ENCODE assay signal across 28 cellular contexts in genomic region chr1:30487042-30487441, GRCh38.
"Had no signal": no experiment of that assay in that cellular context is flagged by ENCODE, and none has a peak within 500 bp of the region (broad histone marks: within the 10 kb centered on the region; RNA-seq: fewer than 3 reads in every experiment).

No MANE protein-coding gene starts in this region.

- H3K36me3 ChIP-seq: neural progenitor cell, ovary, right lobe of liver, spleen, suprapubic skin, tibial artery, transverse colon, upper lobe of right lung, vagina had no signal

- H3K4me1 ChIP-seq: neural progenitor cell, parathyroid adenoma, psoas muscle, right lobe of liver, spleen, suprapubic skin, testis, tibial artery, transverse colon, upper lobe of right lung, vagina had no signal

- ATAC-seq: psoas muscle; right cardiac atrium; right lobe of liver; stimulated activated memory B cell treated with anti-CD40 and anti-IgM and Interleukin-4, amounts not matched to agents 10 μg/mL and 1 μg/mL and 100 μg/mL, for 72 hours; stimulated activated naive CD8-positive, alpha-beta T cell treated with anti-CD3 and anti-CD28 coated beads, Interleukin-15, amount 100 ng/mL, for 72 hours; stimulated activated naive CD8-positive, alpha-beta T cell treated with anti-CD3 and anti-CD28 coated beads, Interleukin-15, Interleukin-2, amounts not matched to agents 100 U/mL and 50 U/mL, for 24 hours; upper lobe of right lung had no signal

- DNase-seq: natural killer cell; occipital lobe; ovary; posterior cingulate gyrus; psoas muscle; right cardiac atrium; right lobe of liver; stimulated activated CD4-positive, alpha-beta T cell treated with anti-CD3 and anti-CD28 coated beads, Interleukin-12 subunit alpha, Interleukin-12 subunit beta, amount 100 ng/mL, for 4 hours; stimulated activated CD4-positive, alpha-beta T cell treated with anti-CD3 and anti-CD28 coated beads, Interleukin-1b, Interleukin-23, amount 100 ng/mL, for 48 hours; stimulated activated CD4-positive, alpha-beta T cell treated with anti-CD3 and anti-CD28 coated beads, Interleukin-4, amount 100 ng/mL, for 1 hour; stimulated activated CD4-positive, alpha-beta T cell treated with anti-CD3 and anti-CD28 coated beads, Interleukin-4, amount 100 ng/mL, for 4 hours; stimulated activated CD8-positive, alpha-beta memory T cell treated with anti-CD3 and anti-CD28 coated beads, Interleukin-4, amount 100 ng/mL, for 48 hours; stimulated activated naive CD4-positive, alpha-beta T cell; stimulated activated naive CD8-positive, alpha-beta T cell treated with anti-CD3 and anti-CD28 coated beads, Interleukin-15, amount 100 ng/mL, for 72 hours; stimulated activated naive CD8-positive, alpha-beta T cell treated with anti-CD3 and anti-CD28 coated beads, Interleukin-15, Interleukin-2, amounts not matched to agents 100 U/mL and 50 U/mL, for 24 hours; substantia nigra; testis; transverse colon; upper lobe of right lung had no signal

- H2AFZ ChIP-seq: neural progenitor cell, parathyroid adenoma had no signal

- H3K27ac ChIP-seq: neural progenitor cell, ovary, parathyroid adenoma, psoas muscle, right lobe of liver, skin epidermis, spleen, suprapubic skin, testis, tibial artery, transverse colon, upper lobe of right lung, vagina had no signal

- H3K4me2 ChIP-seq: neural progenitor cell, smooth muscle cell had no signal

- H3K9ac ChIP-seq: neural progenitor cell, parathyroid adenoma had no signal

- H3K27me3 ChIP-seq: neural progenitor cell, ovary, right lobe of liver, testis, transverse colon, vagina had no signal

- H3K9me3 ChIP-seq: psoas muscle, right lobe of liver, testis, vagina had no signal

- H3K4me3 ChIP-seq: neural progenitor cell, ovary, psoas muscle, right lobe of liver, skin epidermis, smooth muscle cell, spleen, suprapubic skin, testis, tibial artery, transverse colon, upper lobe of right lung, vagina had no signal

- H3K79me2 ChIP-seq: parathyroid adenoma had no signal
